In the genomic region with DNA sequence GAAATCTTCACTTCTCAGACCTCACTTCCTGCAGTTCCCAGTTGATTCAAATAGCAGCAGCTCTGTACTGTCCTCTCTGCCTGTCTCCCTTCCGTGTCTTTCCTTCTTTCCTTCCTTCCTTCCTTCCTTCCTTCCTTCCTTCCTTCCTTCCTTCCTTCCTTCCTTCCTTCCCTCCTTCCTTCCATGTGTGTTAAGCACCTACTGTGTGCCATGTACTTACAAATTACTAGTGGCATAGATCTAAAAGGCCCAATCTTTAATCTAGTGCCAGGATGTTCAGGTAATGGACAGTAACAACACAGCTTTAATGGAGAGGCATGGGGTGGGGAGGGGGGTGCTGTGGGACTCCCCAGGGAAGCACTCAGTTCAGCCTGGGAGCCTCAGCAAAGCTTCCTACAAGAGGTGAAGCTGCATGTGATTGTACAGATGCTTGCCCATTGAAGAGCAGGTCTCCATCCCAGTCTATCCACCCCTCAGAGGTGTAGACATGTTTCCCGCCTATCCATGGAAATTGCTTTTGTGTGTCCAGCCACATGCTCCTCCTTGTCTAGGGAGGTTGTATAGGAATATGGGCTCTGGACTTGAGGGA, we compare ENCODE assay signal across 20 cellular contexts.
DNase-seq lines count a peak whose midpoint lies in the region; ATAC-seq and TF ChIP-seq lines count a peak whose summit lies in the region.
"Had no signal": no experiment of that assay in that cellular context is flagged by ENCODE, and none has a peak within 500 bp of the region (broad histone marks: within the 10 kb centered on the region; RNA-seq: fewer than 3 reads in every experiment).

No MANE protein-coding gene starts in this region.

- WGBS in mesenchymal stem cell, result 98% methylated on average over 2 of the region's 2 CpGs

- peak overlapping the region; percentile 73 for H2BK15ac ChIP-seq in mesenchymal stem cell (ENCODE audit: low read depth, poor library complexity, severe bottlenecking)

- H2AFZ ChIP-seq in mesenchymal stem cell (ENCODE audit: low read depth, low read length), result no peak overlapping the region

- H3K4me1 Mint-ChIP-seq in activated naive CD8-positive, alpha-beta T cell (ENCODE audit: low read depth), result peaks cover 39% of the 10 kb centered on the region
- peaks cover 19% of the 10 kb centered on the region for H3K4me1 Mint-ChIP-seq in activated naive CD8-positive, alpha-beta T cell treated with anti-CD3 and anti-CD28 coated beads for 36 hours
- peaks cover 58% of the 10 kb centered on the region for H3K4me1 Mint-ChIP-seq in activated CD8-positive, alpha-beta T cell treated with anti-CD3 and anti-CD28 coated beads for 36 hours (ENCODE audit: low read depth)

- peaks cover 41% of the 10 kb centered on the region for H3K79me1 ChIP-seq in mesenchymal stem cell (replicated peaks; ENCODE audit: low read length, poor library complexity, severe bottlenecking)

- no peak overlapping the region for H3K4me3 Mint-ChIP-seq in activated naive CD8-positive, alpha-beta T cell
- no peak overlapping the region for H3K4me3 Mint-ChIP-seq in activated naive CD8-positive, alpha-beta T cell treated with anti-CD3 and anti-CD28 coated beads for 36 hours
- H3K4me3 Mint-ChIP-seq in activated CD8-positive, alpha-beta T cell treated with anti-CD3 and anti-CD28 coated beads for 36 hours, result no peak overlapping the region
- H3K4me3 Mint-ChIP-seq: CD4-positive, alpha-beta T cell; type B pancreatic cell had no signal

- no peaks in the 10 kb centered on the region for H3K9me3 Mint-ChIP-seq in activated naive CD8-positive, alpha-beta T cell (ENCODE audit: low read depth)
- no peaks in the 10 kb centered on the region for H3K9me3 Mint-ChIP-seq in activated naive CD8-positive, alpha-beta T cell treated with anti-CD3 and anti-CD28 coated beads for 36 hours
- no peaks in the 10 kb centered on the region for H3K9me3 Mint-ChIP-seq in activated CD8-positive, alpha-beta T cell treated with anti-CD3 and anti-CD28 coated beads for 36 hours
- H3K9me3 Mint-ChIP-seq: CD4-positive, alpha-beta T cell; type B pancreatic cell had no signal

- no peak overlapping the region for H2BK5ac ChIP-seq in mesenchymal stem cell (ENCODE audit: low read depth, low read length, poor library complexity, severe bottlenecking)

- CTCF ChIA-PET in activated CD8-positive, alpha-beta T cell treated with anti-CD3 and anti-CD28 coated beads for 36 hours (lab: Charles Lee), result interaction anchor here (1.8 to 2.0 kb wide), 3 partner anchors 22 to 88 kb away, joined by 4 to 8 read pairs (median 6); no protein-coding TSS in a partner anchor

- peak overlapping the region; percentile 43 to 59 for H3K4ac ChIP-seq in mesenchymal stem cell (ENCODE audit: low read depth in 1 of 2, low read length in 2 of 2)

- peak overlapping the region in 1 of 2 experiments; percentile 93 for H2BK12ac ChIP-seq in mesenchymal stem cell (ENCODE audit: low read length in 2 of 2)

- H4K91ac ChIP-seq in mesenchymal stem cell (ENCODE audit: low read length), result peak overlapping the region; percentile 80

- POLR2A ChIA-PET in activated CD8-positive, alpha-beta T cell treated with anti-CD3 and anti-CD28 coated beads for 36 hours (lab: Charles Lee), result interaction anchor here (1.7 to 2.1 kb wide), 2 partner anchors 10 kb away, joined by 6 to 7 read pairs; no protein-coding TSS in a partner anchor

- no peak overlapping the region for H3K4me2 ChIP-seq in mesenchymal stem cell (ENCODE audit: low read length, poor library complexity, severe bottlenecking)
- H3K4me2 ChIP-seq: A549 had no signal

- H3K27ac Mint-ChIP-seq in activated naive CD8-positive, alpha-beta T cell, result peak overlapping the region; percentile 58
- H3K27ac Mint-ChIP-seq in activated naive CD8-positive, alpha-beta T cell treated with anti-CD3 and anti-CD28 coated beads for 36 hours, result no peak overlapping the region
- H3K27ac Mint-ChIP-seq in activated CD8-positive, alpha-beta T cell treated with anti-CD3 and anti-CD28 coated beads for 36 hours, result peak overlapping the region; percentile 30
- H3K27ac Mint-ChIP-seq: CD4-positive, alpha-beta T cell; type B pancreatic cell had no signal

- peak overlapping the region; percentile 56 to 71 for H3K18ac ChIP-seq in mesenchymal stem cell (ENCODE audit: low read depth in 1 of 2, low read length in 2 of 2)

- no peak overlapping the region for H3K27ac ChIP-seq in mesenchymal stem cell (ENCODE audit: low read length, poor library complexity, severe bottlenecking)
- H3K27ac ChIP-seq in stomach smooth muscle (ENCODE audit: low read length), result peak overlapping the region; percentile 58

- peaks cover 0 to 19% of the 10 kb centered on the region in 2 experiments for H3K36me3 ChIP-seq in mesenchymal stem cell (ENCODE audit: control insufficient read depth in 1 of 2, insufficient read depth in 2 of 2, low read depth in 1 of 2, low read length in 2 of 2)
- H3K36me3 ChIP-seq in stomach smooth muscle (ENCODE audit: control insufficient read depth in 2 of 2, insufficient read depth in 2 of 2, low read length in 2 of 2), result no peaks in the 10 kb centered on the region
- H3K36me3 ChIP-seq: colonic mucosa had no signal

- H3K23ac ChIP-seq in mesenchymal stem cell (ENCODE audit: low read length in 2 of 2), result no peak overlapping the region

- no peak overlapping the region for H4K8ac ChIP-seq in mesenchymal stem cell (ENCODE audit: low read length)

- H3K27me3 ChIP-seq in mesenchymal stem cell (ENCODE audit: control insufficient read depth in 1 of 2, insufficient read depth in 1 of 2, low read length in 2 of 2) (peaks cover 0 to 10% of the 10 kb centered on the region in 2 experiments), stomach smooth muscle (ENCODE audit: control insufficient read depth in 1 of 2, insufficient read depth in 2 of 2, low read length in 2 of 2) (no peaks in the 10 kb centered on the region)
- H3K27me3 ChIP-seq: colonic mucosa had no signal

- DNase-seq in activated naive CD8-positive, alpha-beta T cell treated with anti-CD3 and anti-CD28 coated beads for 36 hours, result no peak
- DNase-seq in activated CD8-positive, alpha-beta T cell treated with anti-CD3 and anti-CD28 coated beads for 36 hours, result no peak
- DNase-seq in mesenchymal stem cell (no peak), inferior parietal cortex (ENCODE audit: extremely low spot score) (no peak)
- DNase-seq: activated CD4-positive, alpha-beta T cell treated with anti-CD3 and anti-CD28 coated beads, Interleukin-2, amount 50 U/mL, for 48 hours; anterior cingulate cortex; colonic mucosa; foreskin melanocyte; mesendoderm; NCI-H2081 treated with DMSO at 0.1 percent for 48 hours; NCI-H526; nucleus accumbens; PC-3 had no signal

- H3K9ac ChIP-seq in mesenchymal stem cell (ENCODE audit: low read length), result no peak overlapping the region
- H3K9ac ChIP-seq in stomach smooth muscle (ENCODE audit: low read length in 2 of 2), result no peak overlapping the region

- no peaks in the 10 kb centered on the region for H3K27me3 Mint-ChIP-seq in activated naive CD8-positive, alpha-beta T cell
- no peaks in the 10 kb centered on the region for H3K27me3 Mint-ChIP-seq in activated naive CD8-positive, alpha-beta T cell treated with anti-CD3 and anti-CD28 coated beads for 36 hours
- H3K27me3 Mint-ChIP-seq in activated CD8-positive, alpha-beta T cell treated with anti-CD3 and anti-CD28 coated beads for 36 hours, result no peaks in the 10 kb centered on the region
- H3K27me3 Mint-ChIP-seq: CD4-positive, alpha-beta T cell had no signal

- H3K14ac ChIP-seq in mesenchymal stem cell (ENCODE audit: low read length in 2 of 2), result no peak overlapping the region

- no peak for ATAC-seq in activated CD8-positive, alpha-beta T cell treated with anti-CD3 and anti-CD28 coated beads for 36 hours
- ATAC-seq in GM21737 (IDR thresholded peaks at IDR 0.05; ENCODE audit: unreplicated experiment), result no peak
- ATAC-seq in GM18511 (IDR thresholded peaks at IDR 0.05; ENCODE audit: unreplicated experiment), result no peak
- ATAC-seq: A549, PC-3 had no signal

- peaks cover 4% of the 10 kb centered on the region for H3K36me3 Mint-ChIP-seq in activated naive CD8-positive, alpha-beta T cell
- H3K36me3 Mint-ChIP-seq in activated naive CD8-positive, alpha-beta T cell treated with anti-CD3 and anti-CD28 coated beads for 36 hours, result peaks cover 10% of the 10 kb centered on the region
- H3K36me3 Mint-ChIP-seq in activated CD8-positive, alpha-beta T cell treated with anti-CD3 and anti-CD28 coated beads for 36 hours (ENCODE audit: low read depth), result peaks cover 8% of the 10 kb centered on the region
- H3K36me3 Mint-ChIP-seq: type B pancreatic cell had no signal

- no peaks in the 10 kb centered on the region for H3K9me3 ChIP-seq in mesenchymal stem cell (ENCODE audit: control insufficient read depth, low read length)
- H3K9me3 ChIP-seq in stomach smooth muscle (ENCODE audit: control insufficient read depth in 2 of 2, low read length in 2 of 2), result no peaks in the 10 kb centered on the region
- H3K9me3 ChIP-seq: A549, colonic mucosa had no signal

- H3K4me1 ChIP-seq in mesenchymal stem cell (ENCODE audit: control insufficient read depth, insufficient read depth, low read depth, low read length), result peaks cover 53% of the 10 kb centered on the region
- H3K4me1 ChIP-seq in stomach smooth muscle (ENCODE audit: control insufficient read depth, insufficient read depth, low read length), result peaks cover 80% of the 10 kb centered on the region

- intact Hi-C loops in activated CD8-positive, alpha-beta T cell treated with anti-CD3 and anti-CD28 coated beads for 36 hours (cut with micrococcal nuclease), result no loop called here

- H2BK120ac ChIP-seq in mesenchymal stem cell (ENCODE audit: low read depth, low read length), result no peak overlapping the region

- no peak for TF ChIP-seq CTCF in activated CD8-positive, alpha-beta T cell treated with anti-CD3 and anti-CD28 coated beads for 36 hours (IDR thresholded peaks at IDR 0.05)

- H2AK5ac ChIP-seq in mesenchymal stem cell (ENCODE audit: low read length, severe bottlenecking), result no peak overlapping the region

- H3K4me3 ChIP-seq in mesenchymal stem cell (ENCODE audit: insufficient read depth in 1 of 2, low read depth in 1 of 2, low read length in 2 of 2), result no peak overlapping the region
- H3K4me3 ChIP-seq in stomach smooth muscle (ENCODE audit: low read length in 2 of 2), result peak overlapping the region in 1 of 2 donors; percentile 49
- H3K4me3 ChIP-seq: A549, colonic mucosa had no signal
